ENCODE assay signal across 1 cellular context in genomic region chr17:17724991-17725852, GRCh38.
TF ChIP-seq lines count a peak whose summit lies in the region.

No MANE protein-coding gene starts in this region.

TF ChIP-seq in IMR-90, 13 proteins besides CTCF, POLR2A, EP300 and RAD21 (continued from another document):
- TF ChIP-seq NFE2L2 (IDR thresholded peaks at IDR 0.05; ENCODE audit: low read depth, low read length) (no peak), MXI1 (IDR thresholded peaks at IDR 0.05; ENCODE audit: borderline replicate concordance, low read depth, low read length) (no peak), CHD1 (IDR thresholded peaks at IDR 0.05; ENCODE audit: low read depth, low read length) (no peak), FOS (IDR thresholded peaks at IDR 0.05; ENCODE audit: low read depth, low read length) (no peak), CEBPB (IDR thresholded peaks at IDR 0.05; ENCODE audit: low read depth, low read length) (no peak), MAFK (IDR thresholded peaks at IDR 0.05; ENCODE audit: low read depth, low read length) (no peak), RCOR1 (IDR thresholded peaks at IDR 0.05; ENCODE audit: insufficient replicate concordance, low read length) (no peak), RFX5 (IDR thresholded peaks at IDR 0.05; ENCODE audit: low read depth, low read length) (no peak), MAZ (IDR thresholded peaks at IDR 0.05; ENCODE audit: borderline replicate concordance, low read depth, low read length) (no peak), BHLHE40 (IDR thresholded peaks at IDR 0.05; ENCODE audit: low read depth, low read length) (no peak)
